18 cellular contexts compared by ENCODE assay signal in genomic region chr14:76727403-76727802, GRCh38.
"Had no signal": no experiment of that assay in that cellular context is flagged by ENCODE, and none has a peak within 500 bp of the region (broad histone marks: within the 10 kb centered on the region; RNA-seq: fewer than 3 reads in every experiment).

No MANE protein-coding gene starts in this region.

- H3K4me3 ChIP-seq: sigmoid colon, testis had no signal

- DNase-seq: activated CD4-positive, alpha-beta T cell treated with anti-CD3 and anti-CD28 coated beads for 48 hours; activated naive CD4-positive, alpha-beta T cell treated with anti-CD3 and anti-CD28 coated beads for 36 hours; effector CD4-positive, alpha-beta T cell; hypothalamus; kidney glomerular epithelial cell; mammary epithelial cell; naive thymus-derived CD8-positive, alpha-beta T cell; sigmoid colon; stimulated activated CD4-positive, alpha-beta T cell treated with anti-CD3 and anti-CD28 coated beads, Interleukin-4, amount 100 ng/mL, for 1 hour; T-helper 1 cell; testis had no signal

- H3K4me1 Mint-ChIP-seq: naive thymus-derived CD8-positive, alpha-beta T cell had no signal

- H3K36me3 Mint-ChIP-seq: naive thymus-derived CD8-positive, alpha-beta T cell had no signal

- H3K27ac ChIP-seq: neutrophil had no signal

- ATAC-seq: naive thymus-derived CD8-positive, alpha-beta T cell had no signal

- H3K4me1 ChIP-seq: sigmoid colon had no signal

- H3K9me3 Mint-ChIP-seq: activated naive CD4-positive, alpha-beta T cell treated with anti-CD3 and anti-CD28 coated beads for 36 hours; activated T-helper 1 cell treated with anti-CD3 and anti-CD28 coated beads, Interleukin-12 subunit alpha, Interleukin-12 subunit beta, Interleukin-2, Interleukin-4 antibody, amounts not matched to agents 30 ng/mL and 10 ng/mL and 1 ng/mL, durations not matched to agents 14 hours and 24 hours and 36 hours; naive thymus-derived CD8-positive, alpha-beta T cell; stimulated activated naive CD8-positive, alpha-beta T cell treated with anti-CD3 and anti-CD28 coated beads, Interleukin-15, Interleukin-2, amounts not matched to agents 100 ng/mL and 50 ng/mL, for 24 hours had no signal

- H3K27ac Mint-ChIP-seq: activated naive CD4-positive, alpha-beta T cell treated with anti-CD3 and anti-CD28 coated beads for 36 hours; activated T-helper 1 cell treated with anti-CD3 and anti-CD28 coated beads, Interleukin-12 subunit alpha, Interleukin-12 subunit beta, Interleukin-2, Interleukin-4 antibody, amounts not matched to agents 30 ng/mL and 10 ng/mL and 1 ng/mL, durations not matched to agents 14 hours and 24 hours and 36 hours; naive thymus-derived CD8-positive, alpha-beta T cell; progenitor cell of endocrine pancreas; stimulated activated naive CD8-positive, alpha-beta T cell treated with anti-CD3 and anti-CD28 coated beads, Interleukin-15, Interleukin-2, amounts not matched to agents 100 ng/mL and 50 ng/mL, for 24 hours had no signal

- FAIRE-seq: astrocyte, colon, urothelium cell line had no signal

- H3K27me3 ChIP-seq: testis had no signal

- H3K9me3 ChIP-seq: neutrophil, sigmoid colon, testis had no signal

- H3K4me3 Mint-ChIP-seq: activated naive CD4-positive, alpha-beta T cell treated with anti-CD3 and anti-CD28 coated beads for 36 hours; activated T-helper 1 cell treated with anti-CD3 and anti-CD28 coated beads, Interleukin-12 subunit alpha, Interleukin-12 subunit beta, Interleukin-2, Interleukin-4 antibody, amounts not matched to agents 30 ng/mL and 10 ng/mL and 1 ng/mL, durations not matched to agents 14 hours and 24 hours and 36 hours; naive thymus-derived CD8-positive, alpha-beta T cell; stimulated activated naive CD8-positive, alpha-beta T cell treated with anti-CD3 and anti-CD28 coated beads, Interleukin-15, Interleukin-2, amounts not matched to agents 100 ng/mL and 50 ng/mL, for 24 hours had no signal

- H3K36me3 ChIP-seq: neutrophil, sigmoid colon had no signal
